ENCODE assay signal across 1 cellular context in genomic region chr3:141367038-141367730, GRCh38.
TF ChIP-seq lines count a peak whose summit lies in the region.

No MANE protein-coding gene starts in this region.

TF ChIP-seq in GM23338, 12 proteins besides CTCF, POLR2A, EP300 and RAD21 (continued from another document):
- TF ChIP-seq ETS1 (IDR thresholded peaks at IDR 0.05), result no peak
- no peak for TF ChIP-seq NANOG (IDR thresholded peaks at IDR 0.05; ENCODE audit: borderline replicate concordance)
- TF ChIP-seq CREB1 (CRISPR knock-in tag; IDR thresholded peaks at IDR 0.05; ENCODE audit: low read depth), result no peak
